Comparison of ENCODE assay signal across 25 cellular contexts in genomic region chr11:105641433-105641832, GRCh38. TPM values are rescaled to one million over a fixed set of nuclear protein-coding genes. Genes with fewer than 3 reads are reported as not detected.
"Had no signal": no experiment of that assay in that cellular context is flagged by ENCODE, and none has a peak within 500 bp of the region (broad histone marks: within the 10 kb centered on the region; RNA-seq: fewer than 3 reads in every experiment).

No MANE protein-coding gene starts in this region.

- H3K27ac ChIP-seq: brain microvascular endothelial cell, SJSA1 had no signal

- H3K27ac Mint-ChIP-seq: activated B cell treated with CpG ODN at 0.5 μM for 24 hours; activated CD4-positive, alpha-beta T cell treated with anti-CD3 and anti-CD28 coated beads, Interleukin-2, amount 10 ng/mL, durations not matched to agents 24 days and 14 days; activated CD8-positive, alpha-beta memory T cell treated with anti-CD3 and anti-CD28 coated beads, Interleukin-2, amount 10 ng/mL, durations not matched to agents 7 days and 5 days; activated naive CD4-positive, alpha-beta T cell treated with anti-CD3 and anti-CD28 coated beads, Interleukin-2, amount 10 ng/mL, durations not matched to agents 7 days and 5 days; activated naive CD8-positive, alpha-beta T cell treated with anti-CD3 and anti-CD28 coated beads for 36 hours; T-helper 17 cell had no signal

- H3K4me3 ChIP-seq: MG63, SJSA1 had no signal

- H3K27me3 ChIP-seq: brain microvascular endothelial cell, MG63, SJSA1 had no signal

- ATAC-seq: activated CD8-positive, alpha-beta memory T cell treated with anti-CD3 and anti-CD28 coated beads, Interleukin-2, amount 10 ng/mL, durations not matched to agents 7 days and 5 days; activated T-cell treated with anti-CD3 and anti-CD28 coated beads, Interleukin-2, amount 50 U/mL, for 4 hours; Panc1; T-helper 17 cell had no signal

- H3K9me3 ChIP-seq: MG63, SJSA1 had no signal

- H3K36me3 Mint-ChIP-seq: activated CD8-positive, alpha-beta memory T cell treated with anti-CD3 and anti-CD28 coated beads, Interleukin-2, amount 10 ng/mL, durations not matched to agents 7 days and 5 days; activated naive CD4-positive, alpha-beta T cell treated with anti-CD3 and anti-CD28 coated beads, Interleukin-2, amount 10 ng/mL, durations not matched to agents 7 days and 5 days; activated naive CD8-positive, alpha-beta T cell treated with anti-CD3 and anti-CD28 coated beads for 36 hours had no signal

- H3K36me3 ChIP-seq: brain microvascular endothelial cell, MG63, SJSA1 had no signal

- DNase-seq: activated B cell treated with CpG ODN at 0.5 μM for 24 hours; activated CD4-positive, alpha-beta T cell treated with anti-CD3 and anti-CD28 coated beads for 1 hour; activated CD4-positive, alpha-beta T cell treated with anti-CD3 and anti-CD28 coated beads, Interleukin-2, amount 10 ng/mL, durations not matched to agents 24 days and 14 days; activated CD4-positive, alpha-beta T cell treated with anti-CD3 and anti-CD28 coated beads, Interleukin-2, amount 50 U/mL, for 48 hours; activated CD8-positive, alpha-beta memory T cell treated with anti-CD3 and anti-CD28 coated beads, Interleukin-2, amount 10 ng/mL, durations not matched to agents 7 days and 5 days; activated gamma-delta T cell treated with Interleukin-2 at 50 U/mL for 16 hours; activated naive CD4-positive, alpha-beta T cell treated with anti-CD3 and anti-CD28 coated beads, Interleukin-2, amount 10 ng/mL, durations not matched to agents 7 days and 5 days; activated naive CD8-positive, alpha-beta T cell treated with anti-CD3 and anti-CD28 coated beads for 36 hours; activated T-cell treated with anti-CD3 and anti-CD28 coated beads, Interleukin-2, amount 50 U/mL, for 4 hours; brain microvascular endothelial cell; cerebellar nuclear complex; MG63; NCI-H1105; NCI-H1436; NCI-H1694 treated with DMSO at 0.1 percent for 48 hours; NCI-H2029 treated with DMSO at 0.1 percent for 48 hours; NCI-H510A treated with DMSO at 0.1 percent for 48 hours; NCI-H69; NK-92 treated with Interleukin-12 subunit alpha and Interleukin-12 subunit beta, amount 100 ng/mL, for 24 hours; OCI-M1; SHP77; T-helper 17 cell; T-helper 9 cell had no signal

- H3K9me3 Mint-ChIP-seq: activated CD4-positive, alpha-beta T cell treated with anti-CD3 and anti-CD28 coated beads, Interleukin-2, amount 10 ng/mL, durations not matched to agents 24 days and 14 days; activated naive CD4-positive, alpha-beta T cell treated with anti-CD3 and anti-CD28 coated beads, Interleukin-2, amount 10 ng/mL, durations not matched to agents 7 days and 5 days had no signal

- H3K4me3 Mint-ChIP-seq: activated B cell treated with CpG ODN at 0.5 μM for 24 hours; activated CD4-positive, alpha-beta T cell treated with anti-CD3 and anti-CD28 coated beads, Interleukin-2, amount 10 ng/mL, durations not matched to agents 24 days and 14 days; activated CD8-positive, alpha-beta memory T cell treated with anti-CD3 and anti-CD28 coated beads, Interleukin-2, amount 10 ng/mL, durations not matched to agents 7 days and 5 days; activated naive CD4-positive, alpha-beta T cell treated with anti-CD3 and anti-CD28 coated beads, Interleukin-2, amount 10 ng/mL, durations not matched to agents 7 days and 5 days; activated naive CD8-positive, alpha-beta T cell treated with anti-CD3 and anti-CD28 coated beads for 36 hours; activated T-cell treated with anti-CD3 and anti-CD28 coated beads, Interleukin-2, amount 50 U/mL, for 4 hours; T-helper 17 cell had no signal

- H3K4me1 Mint-ChIP-seq: activated B cell treated with CpG ODN at 0.5 μM for 24 hours; activated CD4-positive, alpha-beta T cell treated with anti-CD3 and anti-CD28 coated beads, Interleukin-2, amount 10 ng/mL, durations not matched to agents 24 days and 14 days; activated CD8-positive, alpha-beta memory T cell treated with anti-CD3 and anti-CD28 coated beads, Interleukin-2, amount 10 ng/mL, durations not matched to agents 7 days and 5 days; activated naive CD4-positive, alpha-beta T cell treated with anti-CD3 and anti-CD28 coated beads, Interleukin-2, amount 10 ng/mL, durations not matched to agents 7 days and 5 days; activated naive CD8-positive, alpha-beta T cell treated with anti-CD3 and anti-CD28 coated beads for 36 hours; T-helper 17 cell had no signal

- H3K4me1 ChIP-seq: SJSA1 had no signal

- H3K27me3 Mint-ChIP-seq: activated B cell treated with CpG ODN at 0.5 μM for 24 hours; activated CD4-positive, alpha-beta T cell treated with anti-CD3 and anti-CD28 coated beads, Interleukin-2, amount 10 ng/mL, durations not matched to agents 24 days and 14 days; activated CD8-positive, alpha-beta memory T cell treated with anti-CD3 and anti-CD28 coated beads, Interleukin-2, amount 10 ng/mL, durations not matched to agents 7 days and 5 days; activated naive CD4-positive, alpha-beta T cell treated with anti-CD3 and anti-CD28 coated beads, Interleukin-2, amount 10 ng/mL, durations not matched to agents 7 days and 5 days; activated naive CD8-positive, alpha-beta T cell treated with anti-CD3 and anti-CD28 coated beads for 36 hours had no signal

RNA-seq across cellular contexts. Expression of gene GRIA4, which starts 31.6 kb away (rescaled TPM):
- total RNA-seq: activated B cell treated with CpG ODN at 0.5 μM for 24 hours; activated CD4-positive, alpha-beta T cell treated with anti-CD3 and anti-CD28 coated beads, Interleukin-2, amount 10 ng/mL, durations not matched to agents 24 days and 14 days; activated CD8-positive, alpha-beta memory T cell treated with anti-CD3 and anti-CD28 coated beads, Interleukin-2, amount 10 ng/mL, durations not matched to agents 7 days and 5 days; activated naive CD8-positive, alpha-beta T cell treated with anti-CD3 and anti-CD28 coated beads for 36 hours; activated T-cell treated with anti-CD3 and anti-CD28 coated beads, Interleukin-2, amount 50 U/mL, for 4 hours; SJSA1; T-helper 17 cell had no signal
